Comparison of ENCODE assay signal across 36 cellular contexts in the genomic region with DNA sequence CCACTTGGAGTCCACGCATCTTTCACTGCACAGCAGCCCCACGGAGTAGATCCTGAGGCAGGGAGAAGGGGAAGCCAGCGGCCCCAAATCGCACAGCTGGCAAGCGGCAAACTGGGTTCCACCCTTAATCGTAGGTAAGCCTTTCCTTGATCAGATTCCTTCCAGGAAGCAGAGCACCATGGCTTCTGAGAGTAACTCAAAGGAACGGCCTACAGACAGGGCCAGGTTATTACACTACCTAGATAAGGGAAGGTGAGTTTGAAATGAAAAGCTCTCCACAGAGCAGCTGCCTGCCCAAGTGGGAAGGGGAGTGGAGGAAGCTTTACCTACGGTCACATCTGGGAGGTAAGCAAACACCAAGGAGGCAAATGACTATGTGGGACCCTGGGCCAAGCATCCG.
"Had no signal": no experiment of that assay in that cellular context is flagged by ENCODE, and none has a peak within 500 bp of the region (broad histone marks: within the 10 kb centered on the region; RNA-seq: fewer than 3 reads in every experiment).

No MANE protein-coding gene starts in this region.

- H3K9me3 Mint-ChIP-seq: activated B cell treated with CpG ODN at 0.5 μM for 24 hours; activated CD4-positive, alpha-beta memory T cell treated with anti-CD3 and anti-CD28 coated beads for 36 hours; activated CD4-positive, alpha-beta T cell treated with anti-CD3 and anti-CD28 coated beads, Interleukin-2, amount 10 ng/mL, durations not matched to agents 24 days and 14 days; activated naive CD4-positive, alpha-beta T cell treated with anti-CD3 and anti-CD28 coated beads for 36 hours; activated naive CD4-positive, alpha-beta T cell treated with anti-CD3 and anti-CD28 coated beads, Interleukin-2, amount 50 U/mL, for 24 hours; activated naive CD8-positive, alpha-beta T cell treated with anti-CD3 and anti-CD28 coated beads for 36 hours; activated naive CD8-positive, alpha-beta T cell treated with anti-CD3 and anti-CD28 coated beads, Interleukin-2, amount 50 U/mL, for 24 hours; activated T-helper 1 cell treated with anti-CD3 and anti-CD28 coated beads, Interleukin-12 subunit alpha, Interleukin-12 subunit beta, Interleukin-2, Interleukin-4 antibody, amounts not matched to agents 30 ng/mL and 10 ng/mL and 1 ng/mL, durations not matched to agents 14 hours and 24 hours and 36 hours; activated T-helper 2 cell treated with anti-CD3 and anti-CD28 coated beads, Interferon-gamma antibody, Interleukin-2, Interleukin-4, amounts not matched to agents 10 μg/mL and 5 μg/mL and 100 μg/mL, durations not matched to agents 14 hours and 24 hours and 36 hours; T-cell; T-helper 1 cell treated with Interleukin-12 subunit alpha and Interleukin-12 subunit beta and Interleukin-4 antibody, amounts not matched to agents 30 μg/mL and 1 μg/mL, for 36 hours; T-helper 2 cell treated with Interferon-gamma antibody and Interleukin-4, amounts not matched to agents 5 μg/mL and 100 μg/mL, for 36 hours had no signal

- H3K36me3 ChIP-seq: adrenal gland, breast epithelium, cardiac muscle cell, colonic mucosa had no signal

- H3K27me3 ChIP-seq: adrenal gland, breast epithelium, cardiac muscle cell, colonic mucosa, esophagus squamous epithelium, gastroesophageal sphincter had no signal

- H3K27me3 Mint-ChIP-seq: activated B cell treated with CpG ODN at 0.5 μM for 24 hours; activated CD4-positive, alpha-beta memory T cell treated with anti-CD3 and anti-CD28 coated beads for 36 hours; activated CD4-positive, alpha-beta T cell treated with anti-CD3 and anti-CD28 coated beads for 36 hours; activated CD4-positive, alpha-beta T cell treated with anti-CD3 and anti-CD28 coated beads, Interleukin-2, amount 10 ng/mL, durations not matched to agents 24 days and 14 days; activated CD8-positive, alpha-beta memory T cell treated with anti-CD3 and anti-CD28 coated beads, Interleukin-2, amount 10 ng/mL, durations not matched to agents 7 days and 5 days; activated naive CD4-positive, alpha-beta T cell treated with anti-CD3 and anti-CD28 coated beads, Interleukin-2, amount 50 U/mL, for 24 hours; activated naive CD8-positive, alpha-beta T cell treated with anti-CD3 and anti-CD28 coated beads for 36 hours; activated naive CD8-positive, alpha-beta T cell treated with anti-CD3 and anti-CD28 coated beads, Interleukin-2, amount 50 U/mL, for 24 hours; brain; T-cell had no signal

- DNase-seq: activated B cell treated with CpG ODN at 0.5 μM for 24 hours; activated CD4-positive, alpha-beta memory T cell treated with anti-CD3 and anti-CD28 coated beads for 36 hours; activated CD4-positive, alpha-beta T cell treated with anti-CD3 and anti-CD28 coated beads for 36 hours; activated CD4-positive, alpha-beta T cell treated with anti-CD3 and anti-CD28 coated beads, Interleukin-2, amount 10 ng/mL, durations not matched to agents 24 days and 14 days; activated CD4-positive, CD25-positive, alpha-beta regulatory T cell treated with anti-CD3 and anti-CD28 coated beads, Interleukin-2, amount 50 U/mL, for 72 hours; activated CD8-positive, alpha-beta memory T cell treated with anti-CD3 and anti-CD28 coated beads, Interleukin-2, amount 10 ng/mL, durations not matched to agents 7 days and 5 days; activated CD8-positive, alpha-beta memory T cell treated with anti-CD3 and anti-CD28 coated beads, Interleukin-2, amount 50 U/mL, for 4 hours; activated CD8-positive, alpha-beta T cell treated with anti-CD3 and anti-CD28 coated beads, Interleukin-2, amount 10 ng/mL, durations not matched to agents 7 days and 5 days; activated effector memory CD4-positive, alpha-beta T cell treated with anti-CD3 and anti-CD28 coated beads, Interleukin-2, amount 50 U/mL, for 16 hours; activated naive CD4-positive, alpha-beta T cell treated with anti-CD3 and anti-CD28 coated beads for 36 hours; activated naive CD8-positive, alpha-beta T cell treated with anti-CD3 and anti-CD28 coated beads for 36 hours; activated naive CD8-positive, alpha-beta T cell treated with anti-CD3 and anti-CD28 coated beads, Interleukin-2, amount 50 U/mL, for 24 hours; activated T-cell treated with anti-CD3 and anti-CD28 coated beads, Interleukin-2, amount 50 U/mL, for 1 hour; activated T-cell treated with anti-CD3 and anti-CD28 coated beads, Interleukin-2, amount 50 U/mL, for 48 hours; adrenal gland; amygdala; aorta; central memory CD4-positive, alpha-beta T cell; cerebellar nuclear complex; colonic mucosa; effector CD8-positive, alpha-beta T cell; esophagus squamous epithelium; foreskin melanocyte; T-cell; T1000; WERI-Rb-1 had no signal

- ATAC-seq: activated CD4-positive, alpha-beta T cell treated with anti-CD3 and anti-CD28 coated beads for 36 hours; activated CD8-positive, alpha-beta memory T cell treated with anti-CD3 and anti-CD28 coated beads, Interleukin-2, amount 10 ng/mL, durations not matched to agents 7 days and 5 days; activated CD8-positive, alpha-beta T cell treated with anti-CD3 and anti-CD28 coated beads, Interleukin-2, amount 10 ng/mL, durations not matched to agents 7 days and 5 days; activated naive CD8-positive, alpha-beta T cell treated with anti-CD3 and anti-CD28 coated beads, Interleukin-2, amount 50 U/mL, for 24 hours; gastroesophageal sphincter; T-cell had no signal

- H3K4me1 ChIP-seq: breast epithelium had no signal

- H3K27ac ChIP-seq: adrenal gland, breast epithelium, cardiac muscle cell, colonic mucosa, epithelial cell of prostate, esophagus squamous epithelium, gastroesophageal sphincter, WERI-Rb-1 had no signal

- H3K4me3 Mint-ChIP-seq: activated B cell treated with CpG ODN at 0.5 μM for 24 hours; activated CD4-positive, alpha-beta memory T cell treated with anti-CD3 and anti-CD28 coated beads for 36 hours; activated CD4-positive, alpha-beta T cell treated with anti-CD3 and anti-CD28 coated beads for 36 hours; activated CD4-positive, alpha-beta T cell treated with anti-CD3 and anti-CD28 coated beads, Interleukin-2, amount 10 ng/mL, durations not matched to agents 24 days and 14 days; activated CD8-positive, alpha-beta memory T cell treated with anti-CD3 and anti-CD28 coated beads, Interleukin-2, amount 10 ng/mL, durations not matched to agents 7 days and 5 days; activated CD8-positive, alpha-beta T cell treated with anti-CD3 and anti-CD28 coated beads, Interleukin-2, amount 10 ng/mL, durations not matched to agents 7 days and 5 days; activated naive CD4-positive, alpha-beta T cell treated with anti-CD3 and anti-CD28 coated beads for 36 hours; activated naive CD4-positive, alpha-beta T cell treated with anti-CD3 and anti-CD28 coated beads, Interleukin-2, amount 50 U/mL, for 24 hours; activated naive CD8-positive, alpha-beta T cell treated with anti-CD3 and anti-CD28 coated beads for 36 hours; activated naive CD8-positive, alpha-beta T cell treated with anti-CD3 and anti-CD28 coated beads, Interleukin-2, amount 50 U/mL, for 24 hours; activated T-helper 1 cell treated with anti-CD3 and anti-CD28 coated beads, Interleukin-12 subunit alpha, Interleukin-12 subunit beta, Interleukin-2, Interleukin-4 antibody, amounts not matched to agents 30 ng/mL and 10 ng/mL and 1 ng/mL, durations not matched to agents 14 hours and 24 hours and 36 hours; brain; T-cell; T-helper 1 cell treated with Interleukin-12 subunit alpha and Interleukin-12 subunit beta and Interleukin-4 antibody, amounts not matched to agents 30 μg/mL and 1 μg/mL, for 36 hours; T-helper 2 cell treated with Interferon-gamma antibody and Interleukin-4, amounts not matched to agents 5 μg/mL and 100 μg/mL, for 36 hours had no signal

- H3K27ac Mint-ChIP-seq: activated B cell treated with CpG ODN at 0.5 μM for 24 hours; activated CD4-positive, alpha-beta memory T cell treated with anti-CD3 and anti-CD28 coated beads for 36 hours; activated CD4-positive, alpha-beta T cell treated with anti-CD3 and anti-CD28 coated beads for 36 hours; activated CD4-positive, alpha-beta T cell treated with anti-CD3 and anti-CD28 coated beads, Interleukin-2, amount 10 ng/mL, durations not matched to agents 24 days and 14 days; activated CD8-positive, alpha-beta memory T cell treated with anti-CD3 and anti-CD28 coated beads, Interleukin-2, amount 10 ng/mL, durations not matched to agents 7 days and 5 days; activated CD8-positive, alpha-beta T cell treated with anti-CD3 and anti-CD28 coated beads, Interleukin-2, amount 10 ng/mL, durations not matched to agents 7 days and 5 days; activated naive CD4-positive, alpha-beta T cell treated with anti-CD3 and anti-CD28 coated beads for 36 hours; activated naive CD4-positive, alpha-beta T cell treated with anti-CD3 and anti-CD28 coated beads, Interleukin-2, amount 50 U/mL, for 24 hours; activated naive CD8-positive, alpha-beta T cell treated with anti-CD3 and anti-CD28 coated beads for 36 hours; activated naive CD8-positive, alpha-beta T cell treated with anti-CD3 and anti-CD28 coated beads, Interleukin-2, amount 50 U/mL, for 24 hours; activated T-helper 1 cell treated with anti-CD3 and anti-CD28 coated beads, Interleukin-12 subunit alpha, Interleukin-12 subunit beta, Interleukin-2, Interleukin-4 antibody, amounts not matched to agents 30 ng/mL and 10 ng/mL and 1 ng/mL, durations not matched to agents 14 hours and 24 hours and 36 hours; activated T-helper 2 cell treated with anti-CD3 and anti-CD28 coated beads, Interferon-gamma antibody, Interleukin-2, Interleukin-4, amounts not matched to agents 10 μg/mL and 5 μg/mL and 100 μg/mL, durations not matched to agents 14 hours and 24 hours and 36 hours; T-cell; T-helper 1 cell treated with Interleukin-12 subunit alpha and Interleukin-12 subunit beta and Interleukin-4 antibody, amounts not matched to agents 30 μg/mL and 1 μg/mL, for 36 hours; T-helper 2 cell treated with Interferon-gamma antibody and Interleukin-4, amounts not matched to agents 5 μg/mL and 100 μg/mL, for 36 hours had no signal

- H3K9me3 ChIP-seq: adrenal gland, breast epithelium, colonic mucosa, esophagus squamous epithelium, gastroesophageal sphincter had no signal

- H3K4me3 ChIP-seq: adrenal gland, breast epithelium, cardiac muscle cell, colonic mucosa, esophagus squamous epithelium, gastroesophageal sphincter had no signal
